Comparison of ENCODE assay signal across 11 cellular contexts in the genomic region with DNA sequence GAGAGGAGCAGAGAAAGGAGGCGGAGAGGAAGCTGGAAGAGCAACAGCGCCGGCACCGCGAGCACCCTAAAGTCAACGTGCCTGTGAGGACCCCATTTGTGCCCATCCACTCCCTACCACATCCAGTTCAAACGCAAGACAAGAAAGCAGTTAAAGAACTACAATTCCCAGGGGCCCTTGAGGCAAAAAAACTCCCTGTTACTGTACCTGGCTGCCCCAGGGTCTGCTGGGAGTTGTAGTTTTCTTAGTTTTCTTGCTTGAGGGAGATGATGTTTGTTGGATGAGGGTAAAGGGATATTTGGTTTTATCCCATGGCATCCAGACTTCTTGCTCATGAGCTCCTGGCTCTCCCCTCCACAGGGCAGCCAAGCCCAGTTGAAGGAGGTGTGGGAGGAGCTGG. TPM values are rescaled to one million over a fixed set of nuclear protein-coding genes. Genes with fewer than 3 reads are reported as not detected.
DNase-seq lines count a peak whose midpoint lies in the region; ATAC-seq and TF ChIP-seq lines count a peak whose summit lies in the region.
"Had no signal": no experiment of that assay in that cellular context is flagged by ENCODE, and none has a peak within 500 bp of the region (broad histone marks: within the 10 kb centered on the region; RNA-seq: fewer than 3 reads in every experiment).

No MANE protein-coding gene starts in this region.

- H3K27ac ChIP-seq in RWPE1 (0 out of 2 replicates have a peak overlapping the region, but pooled peaks have one; percentile 7), lower lobe of right lung (no peak overlapping the region), heart right ventricle (no peak overlapping the region)
- H3K27ac ChIP-seq: gastrocnemius medialis had no signal

- H3K9me3 Mint-ChIP-seq in immature natural killer cell = no peaks in the 10 kb centered on the region

- ATAC-seq in GM21737 (IDR thresholded peaks at IDR 0.05; ENCODE audit: unreplicated experiment) = no peak
- no peak for ATAC-seq in lower lobe of right lung
- no peak for ATAC-seq in heart right ventricle

- TF ChIP-seq CTCF in GM20000 (IDR thresholded peaks at IDR 0.05; ENCODE audit: extremely low read depth, missing control alignments) = no peak
- TF ChIP-seq CTCF in RWPE1 (conservative IDR thresholded peaks at IDR 0.05; ENCODE audit: low read depth) = no peak
- no peak for TF ChIP-seq CTCF in lower lobe of right lung (IDR thresholded peaks at IDR 0.05)
- no peak for TF ChIP-seq CTCF in heart right ventricle (IDR thresholded peaks at IDR 0.05)

- CTCF ChIA-PET in RWPE1 (lab: Yijun Ruan, JAX) = interaction anchor here (0.9 kb wide), 1 partner anchor 58 kb away, joined by 3 read pairs; no protein-coding TSS in a partner anchor

- WGBS in heart right ventricle, 2 donors = 92 to 93% methylated on average over 7 of the region's 7 CpGs

- H3K36me3 ChIP-seq in lower lobe of right lung = peaks cover 98% of the 10 kb centered on the region
- peaks cover 4 to 98% (median 71%) of the 10 kb centered on the region in 9 donors for H3K36me3 ChIP-seq in heart right ventricle

- H3K9me3 ChIP-seq in lower lobe of right lung (no peaks in the 10 kb centered on the region), heart right ventricle (no peaks in the 10 kb centered on the region)
- H3K9me3 ChIP-seq: gastrocnemius medialis had no signal

- H3K4me1 Mint-ChIP-seq in immature natural killer cell = no peaks in the 10 kb centered on the region

- peaks cover 21 to 39% (median 23%) of the 10 kb centered on the region in 3 donors for H3K36me3 Mint-ChIP-seq in immature natural killer cell

- no peak overlapping the region for H3K4me3 Mint-ChIP-seq in immature natural killer cell

- H3K27ac Mint-ChIP-seq in immature natural killer cell = peak overlapping the region in 1 of 6 donors; percentile 40

- POLR2A ChIA-PET in RWPE1 (lab: Yijun Ruan, JAX; ENCODE audit: low non-redundant PET) = no interaction called here

- intact Hi-C loops in lower lobe of right lung (cut with DNase I) (no loop called here), heart right ventricle (cut with DNase I) (no loop called here)

- DNase-seq in NCI-H1417 (lab: John Stamatoyannopoulos, UW) = peak in 2 of 3 experiments; percentile 8 to 55
- no peak for DNase-seq in NCI-H1417 treated with DMSO at 0.1 percent for 48 hours (lab: John Stamatoyannopoulos, UW)
- DNase-seq in GM20000 (ENCODE audit: low spot score) = peak; percentile 41
- no peak for DNase-seq in RWPE1 (ENCODE audit: low spot score)
- DNase-seq in immature natural killer cell = peak in 2 of 3 donors; percentile 7 to 20
- no peak for DNase-seq in lower lobe of right lung
- DNase-seq in heart right ventricle = no peak
- DNase-seq: gastrocnemius medialis, midbrain, NCI-H2081 treated with DMSO at 0.1 percent for 48 hours had no signal

- peaks cover 12% of the 10 kb centered on the region for H3K4me1 ChIP-seq in lower lobe of right lung
- peaks cover 0 to 20% (median 7%) of the 10 kb centered on the region in 9 donors for H3K4me1 ChIP-seq in heart right ventricle

- peaks cover 0 to 2% (median 0%) of the 10 kb centered on the region in 3 donors for H3K27me3 Mint-ChIP-seq in immature natural killer cell (ENCODE audit: low read depth in 3 of 3)

- H3K27me3 ChIP-seq in lower lobe of right lung (ENCODE audit: low read depth) (no peaks in the 10 kb centered on the region), heart right ventricle (no peaks in the 10 kb centered on the region)
- H3K27me3 ChIP-seq: gastrocnemius medialis had no signal

- H3K4me3 ChIP-seq in lower lobe of right lung = no peak overlapping the region
- H3K4me3 ChIP-seq in heart right ventricle = no peak overlapping the region
- H3K4me3 ChIP-seq: gastrocnemius medialis had no signal

RNA-seq across cellular contexts. Expression of gene NUCB1, which starts 13.0 kb away (rescaled TPM):
- polyA plus RNA-seq in immature natural killer cell (100 to 1,000 TPM in 1 of 3 donors, 10 to 100 TPM in 2; 76.7 to 219 (median 89.7) TPM), heart right ventricle (100 to 1,000 TPM; 170 to 294 TPM)
- total RNA-seq in lower lobe of right lung (310 TPM), heart right ventricle (100 to 1,000 TPM; 227 to 452 (median 311) TPM)

RNA-seq across cellular contexts. Expression of gene TULP2, which starts 14.6 kb away (rescaled TPM):
- polyA plus RNA-seq in immature natural killer cell = not detected
- total RNA-seq in lower lobe of right lung = not detected
- under 1 TPM in 5 of 10 donors, not detected in 5; 0.15 to 0.69 (median 0.49) TPM for total RNA-seq in heart right ventricle
- polyA plus RNA-seq in heart right ventricle = under 1 TPM in 1 of 2 donors, not detected in 1; 0.22 TPM
- total RNA-seq: gastrocnemius medialis had no signal

RNA-seq across cellular contexts. Expression of gene DHDH, which starts 20.4 kb away (rescaled TPM):
- polyA plus RNA-seq in immature natural killer cell (1 to 10 TPM in 1 of 3 donors, not detected in 2; 1.3 TPM), heart right ventricle (under 1 TPM in 1 of 2 donors, not detected in 1; 0.17 TPM)
- total RNA-seq in lower lobe of right lung (1.9 TPM), heart right ventricle (under 1 TPM in 1 of 10 donors, not detected in 9; 0.51 TPM)
- total RNA-seq: gastrocnemius medialis had no signal

RNA-seq across cellular contexts. Expression of gene PPP1R15A, which starts 40.9 kb away (rescaled TPM):
- 100 to 1,000 TPM in 1 of 3 donors, 10 to 100 TPM in 2; 41.7 to 149 (median 48.8) TPM for polyA plus RNA-seq in immature natural killer cell
- 80.4 TPM for total RNA-seq in lower lobe of right lung
- total RNA-seq in heart right ventricle = 100 to 1,000 TPM in 1 of 10 donors, 10 to 100 TPM in 9; 55.4 to 123 (median 73.7) TPM
- 100 to 1,000 TPM in 1 of 2 donors, 10 to 100 TPM in 1; 59.6 to 192 TPM for polyA plus RNA-seq in heart right ventricle

RNA-seq across cellular contexts. Expression of gene BAX, which starts 41.6 kb away (rescaled TPM):
- polyA plus RNA-seq in immature natural killer cell (100 to 1,000 TPM in 2 of 3 donors, 10 to 100 TPM in 1; 88.6 to 137 (median 106) TPM), heart right ventricle (10 to 100 TPM; 17.6 to 37.4 TPM)
- total RNA-seq in lower lobe of right lung (142 TPM), heart right ventricle (10 to 100 TPM; 11.5 to 41.5 (median 19.5) TPM)

Comparison
In these comparisons a context has a peak if more than half of its experiments do, and no peak if none do; other contexts are left out.
1. DNase-seq: peak in NCI-H1417 (2 of 3), GM20000 (single experiment) and immature natural killer cell (2 of 3); none in NCI-H1417 treated with DMSO at 0.1 percent for 48 hours (single experiment), RWPE1 (single experiment), lower lobe of right lung (single experiment) and heart right ventricle (0 of 2).